ENCODE assay signal across 1 cellular context in genomic region chr11:9367551-9367950, GRCh38.
TF ChIP-seq lines count a peak whose summit lies in the region.

No MANE protein-coding gene starts in this region.

TF ChIP-seq in A549, 52 proteins besides CTCF, POLR2A, EP300 and RAD21 (continued from another document):
- TF ChIP-seq E2F6 (IDR thresholded peaks at IDR 0.05; ENCODE audit: borderline replicate concordance, low read depth) (no peak), NR3C1 (IDR thresholded peaks at IDR 0.05) (no peak), HEYL (CRISPR knock-in tag; IDR thresholded peaks at IDR 0.05) (no peak)
